In the genomic region with DNA sequence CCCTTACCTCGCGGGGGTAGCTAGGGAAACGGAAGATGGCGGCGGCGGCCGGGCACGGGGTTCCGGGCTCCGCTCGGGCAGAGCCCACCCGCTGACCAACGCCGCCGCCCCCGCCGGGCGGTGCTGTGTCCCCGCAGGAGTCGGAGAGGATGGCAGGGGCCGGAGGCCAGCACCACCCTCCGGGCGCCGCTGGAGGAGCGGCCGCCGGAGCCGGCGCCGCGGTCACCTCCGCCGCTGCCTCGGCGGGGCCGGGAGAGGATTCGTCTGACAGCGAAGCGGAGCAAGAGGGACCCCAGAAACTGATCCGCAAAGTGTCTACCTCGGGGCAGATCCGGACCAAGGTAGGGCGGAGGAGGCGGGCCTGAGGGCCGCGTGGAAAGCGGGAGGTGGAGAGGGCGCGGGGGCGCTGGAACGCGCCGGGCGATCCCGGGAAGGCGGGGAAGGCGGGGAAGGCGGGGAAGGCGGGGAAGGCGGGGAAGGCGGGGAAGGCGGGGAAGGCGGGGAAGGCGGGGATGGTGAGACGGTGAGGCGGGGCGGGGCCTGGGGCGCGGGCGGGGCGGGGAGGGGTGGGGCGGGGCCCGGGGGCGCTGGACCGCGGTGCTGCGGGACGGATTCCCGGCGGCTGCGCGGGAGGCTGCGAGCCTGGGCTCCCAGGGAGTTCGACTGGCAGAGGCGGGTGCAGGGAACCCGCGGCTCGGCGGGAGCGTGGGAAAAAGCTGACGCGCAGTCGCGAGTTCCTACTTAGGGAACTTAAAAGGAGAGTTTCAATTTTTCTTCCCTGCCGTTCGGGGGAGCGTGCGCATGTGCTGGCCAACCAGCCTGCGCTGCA, we compare ENCODE assay signal across 1 cellular context.
TF ChIP-seq lines count a peak whose summit lies in the region.

A gene with protein sequence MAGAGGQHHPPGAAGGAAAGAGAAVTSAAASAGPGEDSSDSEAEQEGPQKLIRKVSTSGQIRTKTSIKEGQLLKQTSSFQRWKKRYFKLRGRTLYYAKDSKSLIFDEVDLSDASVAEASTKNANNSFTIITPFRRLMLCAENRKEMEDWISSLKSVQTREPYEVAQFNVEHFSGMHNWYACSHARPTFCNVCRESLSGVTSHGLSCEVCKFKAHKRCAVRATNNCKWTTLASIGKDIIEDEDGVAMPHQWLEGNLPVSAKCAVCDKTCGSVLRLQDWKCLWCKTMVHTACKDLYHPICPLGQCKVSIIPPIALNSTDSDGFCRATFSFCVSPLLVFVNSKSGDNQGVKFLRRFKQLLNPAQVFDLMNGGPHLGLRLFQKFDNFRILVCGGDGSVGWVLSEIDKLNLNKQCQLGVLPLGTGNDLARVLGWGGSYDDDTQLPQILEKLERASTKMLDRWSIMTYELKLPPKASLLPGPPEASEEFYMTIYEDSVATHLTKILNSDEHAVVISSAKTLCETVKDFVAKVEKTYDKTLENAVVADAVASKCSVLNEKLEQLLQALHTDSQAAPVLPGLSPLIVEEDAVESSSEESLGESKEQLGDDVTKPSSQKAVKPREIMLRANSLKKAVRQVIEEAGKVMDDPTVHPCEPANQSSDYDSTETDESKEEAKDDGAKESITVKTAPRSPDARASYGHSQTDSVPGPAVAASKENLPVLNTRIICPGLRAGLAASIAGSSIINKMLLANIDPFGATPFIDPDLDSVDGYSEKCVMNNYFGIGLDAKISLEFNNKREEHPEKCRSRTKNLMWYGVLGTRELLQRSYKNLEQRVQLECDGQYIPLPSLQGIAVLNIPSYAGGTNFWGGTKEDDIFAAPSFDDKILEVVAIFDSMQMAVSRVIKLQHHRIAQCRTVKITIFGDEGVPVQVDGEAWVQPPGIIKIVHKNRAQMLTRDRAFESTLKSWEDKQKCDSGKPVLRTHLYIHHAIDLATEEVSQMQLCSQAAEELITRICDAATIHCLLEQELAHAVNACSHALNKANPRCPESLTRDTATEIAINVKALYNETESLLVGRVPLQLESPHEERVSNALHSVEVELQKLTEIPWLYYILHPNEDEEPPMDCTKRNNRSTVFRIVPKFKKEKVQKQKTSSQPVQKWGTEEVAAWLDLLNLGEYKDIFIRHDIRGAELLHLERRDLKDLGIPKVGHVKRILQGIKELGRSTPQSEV (plus strand): TSS at position 24 of the 829 bp plus-strand sequence. CDS start 126 bp downstream, at position 150.

TF ChIP-seq in H1, 55 proteins besides CTCF, POLR2A, EP300 and RAD21:
- TF ChIP-seq CTBP2 (IDR thresholded peaks at IDR 0.05; ENCODE audit: borderline replicate concordance, insufficient read depth, insufficient read length, low read length), result peak; percentile 16
- TF ChIP-seq SIN3A (conservative IDR thresholded peaks at IDR 0.05 in 1 of 2, IDR thresholded peaks at IDR 0.05 in 1 of 2; ENCODE audit: low read depth in 1 of 2, low read length in 2 of 2), result peak in 1 of 2 experiments; percentile 7; a peak in 1 of 4 replicates
- TF ChIP-seq HDAC6 (IDR thresholded peaks at IDR 0.05; ENCODE audit: low read depth, low read length), result no peak
- no peak for TF ChIP-seq HDAC2 (IDR thresholded peaks at IDR 0.05; ENCODE audit: borderline replicate concordance in 1 of 2, low read depth in 2 of 2, low read length in 2 of 2)
- no peak for TF ChIP-seq RNF2 (IDR thresholded peaks at IDR 0.05; ENCODE audit: borderline replicate concordance, low read depth, low read length, missing control alignments, poor library complexity, severe bottlenecking)
- no peak for TF ChIP-seq TEAD4 (IDR thresholded peaks at IDR 0.05; ENCODE audit: low read depth, low read length)
- TF ChIP-seq BACH1 (IDR thresholded peaks at IDR 0.05; ENCODE audit: low read length), result peak; percentile 46; the same call in 1 of the 2 replicates
- no peak for TF ChIP-seq SP2 (IDR thresholded peaks at IDR 0.05; ENCODE audit: low read length)
- TF ChIP-seq, protein P1, sequence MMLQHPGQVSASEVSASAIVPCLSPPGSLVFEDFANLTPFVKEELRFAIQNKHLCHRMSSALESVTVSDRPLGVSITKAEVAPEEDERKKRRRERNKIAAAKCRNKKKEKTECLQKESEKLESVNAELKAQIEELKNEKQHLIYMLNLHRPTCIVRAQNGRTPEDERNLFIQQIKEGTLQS (IDR thresholded peaks at IDR 0.05; ENCODE audit: insufficient read depth, low read depth, low read length), result no peak
- peak; percentile 49; the same call in 1 of the 2 replicates for TF ChIP-seq RBBP5 (IDR thresholded peaks at IDR 0.05; ENCODE audit: borderline replicate concordance, low read depth, low read length)
- no peak for TF ChIP-seq SIX5 (IDR thresholded peaks at IDR 0.05; ENCODE audit: low read depth, low read length)
- no peak for TF ChIP-seq GABPA (IDR thresholded peaks at IDR 0.05; ENCODE audit: borderline replicate concordance, insufficient read depth, low read length)
- no peak for TF ChIP-seq TCF12 (IDR thresholded peaks at IDR 0.05; ENCODE audit: low read depth, low read length)
- TF ChIP-seq ASH2L (IDR thresholded peaks at IDR 0.05; ENCODE audit: low read length), result peak; percentile 13
- 0 out of 2 replicates have a peak, but pooled peaks have one; percentile 10 for TF ChIP-seq PHF8 (conservative IDR thresholded peaks at IDR 0.05; ENCODE audit: low read depth, low read length)
- peak; percentile 50 for TF ChIP-seq NRF1 (IDR thresholded peaks at IDR 0.05; ENCODE audit: low read depth, low read length)
- TF ChIP-seq CEBPB (IDR thresholded peaks at IDR 0.05; ENCODE audit: low read depth, low read length), result no peak
- TF ChIP-seq, protein P2, sequence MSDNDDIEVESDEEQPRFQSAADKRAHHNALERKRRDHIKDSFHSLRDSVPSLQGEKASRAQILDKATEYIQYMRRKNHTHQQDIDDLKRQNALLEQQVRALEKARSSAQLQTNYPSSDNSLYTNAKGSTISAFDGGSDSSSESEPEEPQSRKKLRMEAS (IDR thresholded peaks at IDR 0.05), result peak; percentile 80; the same call in 1 of the 2 replicates
- no peak for TF ChIP-seq JUND (IDR thresholded peaks at IDR 0.05; ENCODE audit: low read length)
- TF ChIP-seq KDM4A (IDR thresholded peaks at IDR 0.05; ENCODE audit: low read depth, low read length, severe bottlenecking), result peak; percentile 55
- TF ChIP-seq, protein P3, sequence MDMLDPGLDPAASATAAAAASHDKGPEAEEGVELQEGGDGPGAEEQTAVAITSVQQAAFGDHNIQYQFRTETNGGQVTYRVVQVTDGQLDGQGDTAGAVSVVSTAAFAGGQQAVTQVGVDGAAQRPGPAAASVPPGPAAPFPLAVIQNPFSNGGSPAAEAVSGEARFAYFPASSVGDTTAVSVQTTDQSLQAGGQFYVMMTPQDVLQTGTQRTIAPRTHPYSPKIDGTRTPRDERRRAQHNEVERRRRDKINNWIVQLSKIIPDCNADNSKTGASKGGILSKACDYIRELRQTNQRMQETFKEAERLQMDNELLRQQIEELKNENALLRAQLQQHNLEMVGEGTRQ (IDR thresholded peaks at IDR 0.05; ENCODE audit: low read length), result no peak
- no peak for TF ChIP-seq SP1 (IDR thresholded peaks at IDR 0.05; ENCODE audit: low read depth, low read length)
- TF ChIP-seq POLR2AphosphoS5 (IDR thresholded peaks at IDR 0.05; ENCODE audit: low read depth, low read length), result no peak
- no peak for TF ChIP-seq BCL11A (IDR thresholded peaks at IDR 0.05; ENCODE audit: low read depth in 2 of 2, low read length in 2 of 2)
- TF ChIP-seq TBP (IDR thresholded peaks at IDR 0.05; ENCODE audit: low read depth, low read length), result no peak
- peak; percentile 37; the same call in 1 of the 2 replicates for TF ChIP-seq TAF1 (IDR thresholded peaks at IDR 0.05; ENCODE audit: low read depth, low read length)
